In the genomic region with DNA sequence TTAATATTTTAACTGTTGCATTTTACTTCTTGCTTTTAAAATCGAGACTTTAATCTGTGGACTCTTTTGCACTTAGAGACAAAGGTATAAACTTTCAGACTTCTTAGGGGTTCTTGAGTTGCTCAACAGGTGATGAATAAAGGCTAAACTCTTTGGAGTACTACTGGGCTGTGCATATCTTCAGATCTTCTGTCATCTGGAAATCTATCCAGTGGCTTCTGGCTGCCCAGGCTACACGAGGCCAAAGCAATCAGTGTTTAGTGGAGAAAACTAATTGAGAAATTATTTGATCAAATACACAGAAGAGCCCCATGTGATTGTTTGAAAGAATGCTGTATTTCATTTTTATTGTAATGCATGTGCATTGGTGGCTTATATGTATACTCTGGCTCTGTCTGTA, we compare ENCODE assay signal across 1 cellular context.
TF ChIP-seq lines count a peak whose summit lies in the region.

No MANE protein-coding gene starts in this region.

TF ChIP-seq in GM23338, 12 proteins besides CTCF, POLR2A, EP300 and RAD21 (continued from another document):
- TF ChIP-seq, protein P1, sequence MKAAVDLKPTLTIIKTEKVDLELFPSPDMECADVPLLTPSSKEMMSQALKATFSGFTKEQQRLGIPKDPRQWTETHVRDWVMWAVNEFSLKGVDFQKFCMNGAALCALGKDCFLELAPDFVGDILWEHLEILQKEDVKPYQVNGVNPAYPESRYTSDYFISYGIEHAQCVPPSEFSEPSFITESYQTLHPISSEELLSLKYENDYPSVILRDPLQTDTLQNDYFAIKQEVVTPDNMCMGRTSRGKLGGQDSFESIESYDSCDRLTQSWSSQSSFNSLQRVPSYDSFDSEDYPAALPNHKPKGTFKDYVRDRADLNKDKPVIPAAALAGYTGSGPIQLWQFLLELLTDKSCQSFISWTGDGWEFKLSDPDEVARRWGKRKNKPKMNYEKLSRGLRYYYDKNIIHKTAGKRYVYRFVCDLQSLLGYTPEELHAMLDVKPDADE (IDR thresholded peaks at IDR 0.05): no peak
- TF ChIP-seq EZH2 (IDR thresholded peaks at IDR 0.05; ENCODE audit: low read depth, unreplicated experiment) (no peak), NANOG (IDR thresholded peaks at IDR 0.05; ENCODE audit: borderline replicate concordance) (no peak)
- TF ChIP-seq, protein P2, sequence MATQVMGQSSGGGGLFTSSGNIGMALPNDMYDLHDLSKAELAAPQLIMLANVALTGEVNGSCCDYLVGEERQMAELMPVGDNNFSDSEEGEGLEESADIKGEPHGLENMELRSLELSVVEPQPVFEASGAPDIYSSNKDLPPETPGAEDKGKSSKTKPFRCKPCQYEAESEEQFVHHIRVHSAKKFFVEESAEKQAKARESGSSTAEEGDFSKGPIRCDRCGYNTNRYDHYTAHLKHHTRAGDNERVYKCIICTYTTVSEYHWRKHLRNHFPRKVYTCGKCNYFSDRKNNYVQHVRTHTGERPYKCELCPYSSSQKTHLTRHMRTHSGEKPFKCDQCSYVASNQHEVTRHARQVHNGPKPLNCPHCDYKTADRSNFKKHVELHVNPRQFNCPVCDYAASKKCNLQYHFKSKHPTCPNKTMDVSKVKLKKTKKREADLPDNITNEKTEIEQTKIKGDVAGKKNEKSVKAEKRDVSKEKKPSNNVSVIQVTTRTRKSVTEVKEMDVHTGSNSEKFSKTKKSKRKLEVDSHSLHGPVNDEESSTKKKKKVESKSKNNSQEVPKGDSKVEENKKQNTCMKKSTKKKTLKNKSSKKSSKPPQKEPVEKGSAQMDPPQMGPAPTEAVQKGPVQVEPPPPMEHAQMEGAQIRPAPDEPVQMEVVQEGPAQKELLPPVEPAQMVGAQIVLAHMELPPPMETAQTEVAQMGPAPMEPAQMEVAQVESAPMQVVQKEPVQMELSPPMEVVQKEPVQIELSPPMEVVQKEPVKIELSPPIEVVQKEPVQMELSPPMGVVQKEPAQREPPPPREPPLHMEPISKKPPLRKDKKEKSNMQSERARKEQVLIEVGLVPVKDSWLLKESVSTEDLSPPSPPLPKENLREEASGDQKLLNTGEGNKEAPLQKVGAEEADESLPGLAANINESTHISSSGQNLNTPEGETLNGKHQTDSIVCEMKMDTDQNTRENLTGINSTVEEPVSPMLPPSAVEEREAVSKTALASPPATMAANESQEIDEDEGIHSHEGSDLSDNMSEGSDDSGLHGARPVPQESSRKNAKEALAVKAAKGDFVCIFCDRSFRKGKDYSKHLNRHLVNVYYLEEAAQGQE (IDR thresholded peaks at IDR 0.05; ENCODE audit: unreplicated experiment): no peak
